ENCODE assay signal across 14 cellular contexts in genomic region chr22:36734171-36735058, GRCh38. TPM values are rescaled to one million over a fixed set of nuclear protein-coding genes. Genes with fewer than 3 reads are reported as not detected.
DNase-seq lines count a peak whose midpoint lies in the region; ATAC-seq and FAIRE-seq lines count a peak whose summit lies in the region.
"Had no signal": no experiment of that assay in that cellular context is flagged by ENCODE, and none has a peak within 500 bp of the region (broad histone marks: within the 10 kb centered on the region; RNA-seq: fewer than 3 reads in every experiment).

No MANE protein-coding gene starts in this region.

- DNase-seq in A172 (ENCODE audit: low spot score) = peak; percentile 44
- no peak for DNase-seq in GM18507 (ENCODE audit: extremely low spot score, insufficient read length, low read depth)
- peak; percentile 53 for DNase-seq in adipocyte (ENCODE audit: low read depth)
- peak; percentile 1 for DNase-seq in kidney glomerular epithelial cell (lab: John Stamatoyannopoulos, UW)
- no peak for DNase-seq in CD8-positive, alpha-beta memory T cell
- DNase-seq in stimulated activated CD4-positive, alpha-beta T cell treated with anti-CD3 and anti-CD28 coated beads, Interleukin-4, amount 100 ng/mL, for 24 hours = no peak
- DNase-seq: activated CD4-positive, CD25-positive, alpha-beta regulatory T cell; BE2C; NCI-H1436; upper lobe of left lung had no signal

- FAIRE-seq in GM18507 (lab: Jason Lieb, UNC) = peak; percentile 29

- peaks cover 41 to 71% of the 10 kb centered on the region in 2 donors for H3K27me3 Mint-ChIP-seq in CD8-positive, alpha-beta memory T cell

- no peak overlapping the region for H3K9ac ChIP-seq in adipocyte (ENCODE audit: low read length)

- CTCF ChIA-PET in CD8-positive, alpha-beta memory T cell (lab: Charles Lee) = no interaction called here

- peaks cover 0 to 3% (median 2%) of the 10 kb centered on the region in 5 donors for H3K9me3 Mint-ChIP-seq in CD8-positive, alpha-beta memory T cell

- no peak overlapping the region for H3K27ac ChIP-seq in CD8-positive, alpha-beta memory T cell (ENCODE audit: low read depth, low read length)
- H3K27ac ChIP-seq: upper lobe of left lung had no signal

- no peaks in the 10 kb centered on the region for H3K36me3 Mint-ChIP-seq in CD8-positive, alpha-beta memory T cell

- no peak overlapping the region for H3K4me3 Mint-ChIP-seq in CD8-positive, alpha-beta memory T cell
- H3K4me3 Mint-ChIP-seq: naive thymus-derived CD8-positive, alpha-beta T cell had no signal

- H3K4me1 ChIP-seq in adipocyte (ENCODE audit: control insufficient read depth, insufficient read depth, low read length) = peaks cover 4% of the 10 kb centered on the region
- H3K4me1 ChIP-seq in CD8-positive, alpha-beta memory T cell (ENCODE audit: insufficient read depth, low read length) = no peaks in the 10 kb centered on the region
- H3K4me1 ChIP-seq: BE2C, upper lobe of left lung had no signal

- POLR2A ChIA-PET in CD8-positive, alpha-beta memory T cell (lab: Charles Lee) = no interaction called here

- H3K4me1 Mint-ChIP-seq in CD8-positive, alpha-beta memory T cell = no peaks in the 10 kb centered on the region

- no peak for ATAC-seq in GM21390 (IDR thresholded peaks at IDR 0.05; ENCODE audit: unreplicated experiment)
- ATAC-seq in HG03135 (IDR thresholded peaks at IDR 0.05; ENCODE audit: unreplicated experiment) = no peak
- ATAC-seq: naive thymus-derived CD8-positive, alpha-beta T cell had no signal

- H3K4me3 ChIP-seq in adipocyte (ENCODE audit: low read length) = no peak overlapping the region
- no peak overlapping the region for H3K4me3 ChIP-seq in CD8-positive, alpha-beta memory T cell (ENCODE audit: low read length)
- H3K4me3 ChIP-seq: upper lobe of left lung had no signal

- H3K27me3 ChIP-seq in adipocyte (replicated peaks; ENCODE audit: control insufficient read depth, insufficient read depth, low read length) = peaks cover 42% of the 10 kb centered on the region
- peaks cover 5% of the 10 kb centered on the region for H3K27me3 ChIP-seq in CD8-positive, alpha-beta memory T cell (ENCODE audit: insufficient read depth, low read length, poor library complexity, severe bottlenecking)
- H3K27me3 ChIP-seq: BE2C, upper lobe of left lung had no signal

- H3K27ac Mint-ChIP-seq in CD8-positive, alpha-beta memory T cell = no peak overlapping the region
- H3K27ac Mint-ChIP-seq: naive thymus-derived CD8-positive, alpha-beta T cell had no signal

- peaks cover 9% of the 10 kb centered on the region for H3K9me3 ChIP-seq in adipocyte (ENCODE audit: control insufficient read depth, low read length)
- no peaks in the 10 kb centered on the region for H3K9me3 ChIP-seq in CD8-positive, alpha-beta memory T cell (ENCODE audit: low read length)
- H3K9me3 ChIP-seq: BE2C had no signal

- no peaks in the 10 kb centered on the region for H3K36me3 ChIP-seq in adipocyte (ENCODE audit: control insufficient read depth, insufficient read depth, low read length, severe bottlenecking)
- no peaks in the 10 kb centered on the region for H3K36me3 ChIP-seq in CD8-positive, alpha-beta memory T cell (ENCODE audit: insufficient read depth, low read length)
- H3K36me3 ChIP-seq: BE2C, upper lobe of left lung had no signal

RNA-seq across cellular contexts. Expression of gene CACNG2, which starts 30.9 kb away (rescaled TPM):
- total RNA-seq in A172 (2014; rRNA removed; shearing (Covaris generic)) = 0.24 TPM in 1 of 2 replicates, not detected in the other
- not detected for total RNA-seq in CD8-positive, alpha-beta memory T cell
- not detected for polyA plus RNA-seq in CD8-positive, alpha-beta memory T cell
- total RNA-seq: naive thymus-derived CD8-positive, alpha-beta T cell; OCI-LY7; upper lobe of left lung had no signal
- polyA plus RNA-seq: naive thymus-derived CD8-positive, alpha-beta T cell had no signal

RNA-seq across cellular contexts. Expression of gene IFT27, which starts 41.5 kb away (rescaled TPM):
- total RNA-seq in A172 (2014; rRNA removed; shearing (Covaris generic)) = 12.5 and 14.2 TPM in 2 replicates
- total RNA-seq in CD8-positive, alpha-beta memory T cell = 10 to 100 TPM; 24.9 to 26.5 TPM
- 9.7 TPM for polyA plus RNA-seq in CD8-positive, alpha-beta memory T cell

Comparison
In these comparisons a context has a peak if more than half of its experiments do, and no peak if none do; other contexts are left out.
1. DNase-seq: peak in A172 (single experiment), adipocyte (single experiment) and kidney glomerular epithelial cell (single experiment); none in GM18507 (single experiment), CD8-positive, alpha-beta memory T cell (0 of 5) and stimulated activated CD4-positive, alpha-beta T cell treated with anti-CD3 and anti-CD28 coated beads, Interleukin-4, amount 100 ng/mL, for 24 hours (single experiment).